ENCODE assay signal across 13 cellular contexts in genomic region chr16:81491522-81492188, GRCh38. TPM values are rescaled to one million over a fixed set of nuclear protein-coding genes. Genes with fewer than 3 reads are reported as not detected.
DNase-seq lines count a peak whose midpoint lies in the region; ATAC-seq and TF ChIP-seq lines count a peak whose summit lies in the region.
"Had no signal": no experiment of that assay in that cellular context is flagged by ENCODE, and none has a peak within 500 bp of the region (broad histone marks: within the 10 kb centered on the region; RNA-seq: fewer than 3 reads in every experiment).

No MANE protein-coding gene starts in this region.

- no peak overlapping the region for H2AK5ac ChIP-seq in trophoblast cell (ENCODE audit: low read length)

- 0 out of 2 replicates have a peak, but pooled peaks cover 5% of the 10 kb centered on the region for H4K20me1 ChIP-seq in PC-9 (ENCODE audit: insufficient read depth)

- no peaks in the 10 kb centered on the region for H3K27me3 ChIP-seq in PC-9 (ENCODE audit: insufficient read depth, low read depth)
- no peaks in the 10 kb centered on the region for H3K27me3 ChIP-seq in esophagus squamous epithelium
- H3K27me3 ChIP-seq in trophoblast cell (ENCODE audit: insufficient read depth, low read length) = no peaks in the 10 kb centered on the region
- H3K27me3 ChIP-seq: ascending aorta had no signal

- no peak overlapping the region for H4K12ac ChIP-seq in trophoblast cell (ENCODE audit: low read depth, low read length)

- no peak overlapping the region for H4K91ac ChIP-seq in trophoblast cell (ENCODE audit: low read depth, low read length)

- H2BK12ac ChIP-seq in trophoblast cell (ENCODE audit: low read length) = no peak overlapping the region

- H3K9me2 ChIP-seq in PC-9 (ENCODE audit: insufficient read depth) = no peaks in the 10 kb centered on the region

- POLR2A ChIA-PET in PC-9 (lab: Charles Lee; ENCODE audit: unreplicated experiment) = interaction anchor here (0.7 kb wide), 1 partner anchor 14 kb away, joined by 4 read pairs; no protein-coding TSS in a partner anchor

- peaks cover 2% of the 10 kb centered on the region for H3K79me1 ChIP-seq in trophoblast cell (ENCODE audit: low read length)

- H3K4me2 ChIP-seq in PC-9 (peak overlapping the region; percentile 72), trophoblast cell (ENCODE audit: low read length) (no peak overlapping the region)

- no peak overlapping the region for H3K18ac ChIP-seq in trophoblast cell (ENCODE audit: low read length)

- peaks cover 52% of the 10 kb centered on the region for H3F3A ChIP-seq in PC-9 (ENCODE audit: insufficient read depth, low read depth)

- no peak for TF ChIP-seq POLR2A in esophagus squamous epithelium (IDR thresholded peaks at IDR 0.05)

- H3K4me3 ChIP-seq in PC-9 (no peak overlapping the region), esophagus squamous epithelium (no peak overlapping the region), trophoblast cell (ENCODE audit: low read depth, low read length) (no peak overlapping the region)
- H3K4me3 ChIP-seq: ascending aorta had no signal

- DNase-seq in EL (peak; percentile 59), PC-9 (no peak), esophagus squamous epithelium (lab: John Stamatoyannopoulos, UW) (no peak), trophoblast cell (peak in 1 of 2 donors; percentile 52), DMS79 treated with DMSO at 0.1 percent for 48 hours (lab: John Stamatoyannopoulos, UW) (no peak)
- DNase-seq: activated T-cell treated with anti-CD3 and anti-CD28 coated beads, Interleukin-2, amount 50 U/mL, for 1 hour; DMS79; NCI-H187; stimulated activated CD4-positive, alpha-beta T cell treated with anti-CD3 and anti-CD28 coated beads, Interleukin-2, amount 100 ng/mL, for 24 hours had no signal

- no peaks in the 10 kb centered on the region for H3K9me3 ChIP-seq in PC-9 (ENCODE audit: insufficient read depth, low read depth)
- H3K9me3 ChIP-seq in esophagus squamous epithelium = no peaks in the 10 kb centered on the region
- H3K9me3 ChIP-seq in trophoblast cell (ENCODE audit: insufficient read depth, low read depth, low read length) = no peaks in the 10 kb centered on the region
- H3K9me3 ChIP-seq: ascending aorta had no signal

- H3K4ac ChIP-seq in trophoblast cell (ENCODE audit: low read depth, low read length) = peak overlapping the region; percentile 47

- H3K36me3 ChIP-seq in PC-9 (ENCODE audit: low read depth) (no peaks in the 10 kb centered on the region), esophagus squamous epithelium (peaks cover 0 to 10% (median 0%) of the 10 kb centered on the region in 3 donors), trophoblast cell (ENCODE audit: control insufficient read depth in 1 of 2, insufficient read depth in 2 of 2, low read length in 2 of 2) (peaks cover 2 to 7% of the 10 kb centered on the region in 2 experiments)
- H3K36me3 ChIP-seq: ascending aorta had no signal

- no peak overlapping the region for H3K9ac ChIP-seq in trophoblast cell (ENCODE audit: low read length)

- no peak overlapping the region for H3K23ac ChIP-seq in trophoblast cell (ENCODE audit: low read length)

- H3K79me2 ChIP-seq in PC-9 (ENCODE audit: low read depth) (peaks cover 88% of the 10 kb centered on the region), trophoblast cell (ENCODE audit: control insufficient read depth, insufficient read depth, low read length, poor library complexity) (peaks cover 18% of the 10 kb centered on the region)

- BruUV-seq in PC-9 (replicated peaks; lab: Mats Ljungman, UMichigan) = no TSS peak

- no peak overlapping the region for H3K14ac ChIP-seq in trophoblast cell (ENCODE audit: low read length)

- 56 to 60% methylated on average over 18 of the region's 18 CpGs for WGBS in esophagus squamous epithelium, 2 donors
- WGBS in trophoblast cell (ENCODE audit: extremely low coverage, insufficient coverage, insufficient read length) = no CpG with 5 or more reads among the region's 18 CpGs

- no peak overlapping the region for H2AFZ ChIP-seq in PC-9
- no peak overlapping the region for H2AFZ ChIP-seq in trophoblast cell (ENCODE audit: insufficient read depth, low read length, poor library complexity)

- CTCF ChIA-PET in PC-9 (lab: Charles Lee) = no interaction called here

- no peak overlapping the region for H2BK5ac ChIP-seq in trophoblast cell (ENCODE audit: low read depth, low read length, poor library complexity)

- no peak overlapping the region for H2BK120ac ChIP-seq in trophoblast cell (ENCODE audit: insufficient read depth, low read length, poor library complexity)

- H3K4me1 ChIP-seq in PC-9 (replicated peaks; ENCODE audit: insufficient read depth) (peaks cover 42% of the 10 kb centered on the region), esophagus squamous epithelium (peaks cover 48 to 100% (median 77%) of the 10 kb centered on the region in 3 donors), trophoblast cell (ENCODE audit: control insufficient read depth in 1 of 2, insufficient read depth in 2 of 2, low read length in 2 of 2) (peaks cover 21 to 24% of the 10 kb centered on the region in 2 experiments)

- no peak for ATAC-seq in GM19455 (IDR thresholded peaks at IDR 0.05; ENCODE audit: unreplicated experiment)
- ATAC-seq in HG03378 (IDR thresholded peaks at IDR 0.05; ENCODE audit: unreplicated experiment) = no peak
- ATAC-seq in HG03571 (IDR thresholded peaks at IDR 0.05; ENCODE audit: unreplicated experiment) = no peak

- no peak overlapping the region for H4K8ac ChIP-seq in trophoblast cell (ENCODE audit: low read depth, low read length)

- TF ChIP-seq CTCF in PC-9 (conservative IDR thresholded peaks at IDR 0.05) = no peak
- no peak for TF ChIP-seq CTCF in esophagus squamous epithelium (IDR thresholded peaks at IDR 0.05)

- H3K27ac ChIP-seq in PC-9 = peak overlapping the region; percentile 91
- H3K27ac ChIP-seq in esophagus squamous epithelium = peak overlapping the region in 3 of 4 donors; percentile 91 to 96 (median 92)
- H3K27ac ChIP-seq in trophoblast cell (ENCODE audit: low read depth, low read length) = no peak overlapping the region
- H3K27ac ChIP-seq: ascending aorta had no signal

- intact Hi-C loops in PC-9 (cut with micrococcal nuclease; ENCODE audit: unreplicated experiment) (loop anchor here (2.0 to 5.0 kb wide), 3 partner anchors 31 to 106 kb away; no protein-coding TSS in a partner anchor), esophagus squamous epithelium (cut with DNase I) (no loop called here)

RNA-seq across cellular contexts. Expression of gene CMIP, which starts 47.0 kb away (rescaled TPM):
- total RNA-seq in PC-9 (2021) = 92.1 and 96.6 TPM in 2 replicates
- 10 to 100 TPM; 17.1 to 60.5 (median 39.7) TPM for total RNA-seq in esophagus squamous epithelium
- polyA plus RNA-seq in trophoblast cell (2013) = 78.7 and 79.2 TPM in 2 replicates
